ENCODE assay signal across 28 cellular contexts in the genomic region with DNA sequence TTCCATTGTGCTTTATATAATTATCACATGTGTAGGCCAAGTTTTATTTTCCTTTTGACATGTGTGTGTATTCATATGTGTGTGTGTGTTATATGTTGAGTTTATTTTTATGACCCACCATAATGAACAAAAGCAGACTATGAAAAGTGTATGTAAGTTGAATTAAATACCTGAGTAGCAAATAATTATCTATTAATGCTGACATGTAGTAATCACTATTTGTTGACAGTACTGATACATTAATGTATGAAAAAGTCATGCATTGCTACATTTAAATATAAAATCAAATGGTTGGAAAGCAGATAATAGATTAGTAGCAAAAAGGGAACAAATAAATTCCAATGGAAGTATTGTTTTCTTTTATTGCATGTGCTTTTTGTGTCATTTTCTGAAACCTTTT.
"Had no signal": no experiment of that assay in that cellular context is flagged by ENCODE, and none has a peak within 500 bp of the region (broad histone marks: within the 10 kb centered on the region; RNA-seq: fewer than 3 reads in every experiment).

No MANE protein-coding gene starts in this region.

- ATAC-seq: effector memory CD8-positive, alpha-beta T cell; esophagus mucosa; foreskin keratinocyte; gastrocnemius medialis; gastroesophageal sphincter; heart left ventricle; heart right ventricle had no signal

- H3K4me1 ChIP-seq: colonic mucosa, esophagus muscularis mucosa, esophagus squamous epithelium, foreskin keratinocyte, gastrocnemius medialis, gastroesophageal sphincter, heart left ventricle, heart right ventricle had no signal

- H3K27me3 ChIP-seq: colonic mucosa, dorsolateral prefrontal cortex, esophagus muscularis mucosa, esophagus squamous epithelium, foreskin keratinocyte, gastrocnemius medialis, gastroesophageal sphincter, heart left ventricle, heart right ventricle, hepatocyte had no signal

- H2AFZ ChIP-seq: hepatocyte had no signal

- FAIRE-seq: endometrium, endothelial cell of umbilical vein, frontal cortex had no signal

- DNase-seq: colonic mucosa; cortex of kidney; dermis blood vessel endothelial cell; dorsolateral prefrontal cortex; effector CD4-positive, alpha-beta T cell; effector CD8-positive, alpha-beta T cell; effector memory CD4-positive, alpha-beta T cell; effector memory CD8-positive, alpha-beta T cell; endodermal cell; erythroblast; esophagus squamous epithelium; foreskin fibroblast; foreskin keratinocyte; foreskin melanocyte; gastrocnemius medialis; glutamatergic neuron; head of caudate nucleus; heart left ventricle; heart right ventricle had no signal

- H3K9me3 ChIP-seq: colonic mucosa, esophagus muscularis mucosa, gastrocnemius medialis, gastroesophageal sphincter, heart left ventricle had no signal

- H3K4me3 ChIP-seq: colonic mucosa, coronary artery, dorsolateral prefrontal cortex, esophagus muscularis mucosa, esophagus squamous epithelium, gastrocnemius medialis, gastroesophageal sphincter, heart left ventricle, heart right ventricle, hepatocyte had no signal

- H3K79me2 ChIP-seq: hepatocyte had no signal

- H3K27ac ChIP-seq: colonic mucosa, coronary artery, dorsolateral prefrontal cortex, epithelial cell of prostate, esophagus muscularis mucosa, esophagus squamous epithelium, foreskin keratinocyte, gastrocnemius medialis, gastroesophageal sphincter, heart left ventricle, heart right ventricle, hepatocyte had no signal

- H3K4me2 ChIP-seq: hepatocyte had no signal

- H3K36me3 ChIP-seq: colonic mucosa, esophagus muscularis mucosa, esophagus squamous epithelium, gastrocnemius medialis, gastroesophageal sphincter, heart left ventricle, heart right ventricle had no signal
